13 cellular contexts compared by ENCODE assay signal in the genomic region with DNA sequence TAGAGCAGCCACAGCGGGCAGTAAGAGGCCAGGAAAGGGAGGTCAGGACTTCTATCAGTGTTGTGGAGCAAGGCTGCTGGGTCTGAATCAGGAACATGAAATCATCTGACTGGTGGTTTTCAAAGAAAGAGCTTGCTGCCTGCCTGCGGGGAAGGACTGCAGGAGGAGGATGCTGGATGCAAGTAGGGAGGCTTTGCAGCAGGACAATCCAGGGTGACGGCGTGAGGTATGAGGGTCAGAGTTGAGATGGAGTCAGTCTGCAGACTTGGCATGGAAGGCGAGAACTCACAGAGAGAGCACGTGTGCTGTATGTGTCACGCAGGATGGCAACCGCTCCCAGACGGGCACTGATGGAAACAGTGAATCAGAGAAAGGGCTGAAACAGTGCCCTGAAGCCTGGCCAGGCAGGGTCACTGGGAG. TPM values are rescaled to one million over a fixed set of nuclear protein-coding genes. Genes with fewer than 3 reads are reported as not detected.
A peak's percentile ranks its signal among the peaks of the same experiment; 100 is the strongest.
DNase-seq lines count a peak whose midpoint lies in the region; ATAC-seq and TF ChIP-seq lines count a peak whose summit lies in the region.
"Had no signal": no experiment of that assay in that cellular context is flagged by ENCODE, and none has a peak within 500 bp of the region (broad histone marks: within the 10 kb centered on the region; RNA-seq: fewer than 3 reads in every experiment).

No MANE protein-coding gene starts in this region.

- peak overlapping the region; percentile 50 for H3K9ac ChIP-seq in skeletal muscle satellite cell (ENCODE audit: low read depth, low read length)

- H3K9me3 ChIP-seq in skeletal muscle satellite cell (replicated peaks; ENCODE audit: low read length) = no peaks in the 10 kb centered on the region

- DNase-seq in GOT3 (lab: John Stamatoyannopoulos, UW) = peak; percentile 87
- DNase-seq in T1000 (lab: John Stamatoyannopoulos, UW) = peak; percentile 47
- DNase-seq in fibroblast of the conjunctiva (ENCODE audit: low read depth) = peak; percentile 86
- no peak for DNase-seq in DMS 273 (lab: John Stamatoyannopoulos, UW; ENCODE audit: unreplicated experiment)
- DNase-seq in NCI-H2029 treated with DMSO at 0.1 percent for 48 hours (lab: John Stamatoyannopoulos, UW) = no peak
- DNase-seq in GM20000 (ENCODE audit: low spot score) = no peak
- DNase-seq: activated T-cell treated with anti-CD3 and anti-CD28 coated beads, Interleukin-2, amount 50 U/mL, for 48 hours; NCI-H1105 treated with DMSO at 0.1 percent for 48 hours; stimulated activated CD4-positive, alpha-beta T cell treated with anti-CD3 and anti-CD28 coated beads, Interleukin-4, amount 100 ng/mL, for 1 hour had no signal

- peak overlapping the region; percentile 36 for H3K4me2 ChIP-seq in skeletal muscle satellite cell (ENCODE audit: low read length)

- H3K36me3 ChIP-seq in skeletal muscle satellite cell (ENCODE audit: insufficient read depth, low read length) = no peaks in the 10 kb centered on the region

- H3K4me1 ChIP-seq in skeletal muscle satellite cell (ENCODE audit: control insufficient read depth, insufficient read depth, low read length) = peaks cover 90% of the 10 kb centered on the region

- no peak for ATAC-seq in GM21367 (IDR thresholded peaks at IDR 0.05; ENCODE audit: unreplicated experiment)

- no peak overlapping the region for H3K4me3 ChIP-seq in skeletal muscle satellite cell (ENCODE audit: low read length)
- H3K4me3 ChIP-seq: lung had no signal

- no peaks in the 10 kb centered on the region for H3K27me3 ChIP-seq in skeletal muscle satellite cell (ENCODE audit: control insufficient read depth, insufficient read depth, low read length)

- no peak for TF ChIP-seq CTCF in GM20000 (IDR thresholded peaks at IDR 0.05; ENCODE audit: extremely low read depth, missing control alignments)

RNA-seq across cellular contexts. Expression of a gene that starts 59.2 kb away (rescaled TPM):
- under 0.01 TPM in 1 of 2 replicates, not detected in the other for total RNA-seq in skeletal muscle satellite cell (2012; rRNA removed)
- total RNA-seq: SK-MEL-5 had no signal

Comparison
In these comparisons a context has a peak if more than half of its experiments do, and no peak if none do; other contexts are left out.
1. DNase-seq: peak in GOT3 (single experiment), T1000 (single experiment) and fibroblast of the conjunctiva (single experiment); none in DMS 273 (single experiment), NCI-H2029 treated with DMSO at 0.1 percent for 48 hours (single experiment) and GM20000 (single experiment).